8 cellular contexts compared by ENCODE assay signal in the genomic region with DNA sequence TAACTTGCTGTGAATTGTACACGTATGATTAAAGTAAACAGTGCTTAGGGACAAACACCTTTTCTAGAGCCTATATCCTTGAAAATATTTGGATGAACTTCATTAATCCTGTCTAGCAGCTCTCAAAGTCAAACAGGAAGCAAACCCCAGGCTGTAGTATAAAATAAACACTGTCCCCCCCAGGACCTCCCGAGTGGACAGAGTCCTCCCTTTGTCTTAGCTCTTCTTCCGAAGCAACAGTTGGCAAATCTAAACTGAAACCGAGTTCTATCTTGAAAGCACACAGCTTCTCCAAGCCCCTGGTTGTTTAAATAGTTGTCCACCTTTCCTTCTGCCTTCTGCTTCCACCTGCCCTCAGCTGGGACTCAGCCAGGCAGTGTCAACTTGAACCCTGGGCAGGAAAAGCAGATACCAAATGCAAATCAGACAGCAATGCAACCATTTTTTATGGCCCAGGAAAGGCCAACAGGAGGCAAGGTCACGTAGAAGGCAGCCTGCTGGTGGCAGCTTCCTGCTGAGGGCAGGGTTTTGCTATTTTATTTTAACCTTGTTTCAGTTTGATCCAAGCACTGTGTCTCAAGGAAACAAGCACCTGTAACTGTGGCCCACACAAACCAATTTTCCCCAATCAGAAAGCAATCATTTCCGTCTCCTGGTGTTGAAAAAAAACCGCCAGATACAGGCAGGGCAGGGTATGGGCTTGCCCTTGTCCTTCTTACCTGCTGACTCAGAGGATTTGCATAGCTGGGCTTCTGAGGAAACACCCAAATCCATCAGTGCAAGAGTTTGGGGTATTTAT.
DNase-seq lines count a peak whose midpoint lies in the region; ATAC-seq, FAIRE-seq and TF ChIP-seq lines count a peak whose summit lies in the region.

No MANE protein-coding gene starts in this region.

- H3F3A ChIP-seq in GM23338 (replicated peaks; ENCODE audit: low read depth): no peaks in the 10 kb centered on the region

- H3K27me3 Mint-ChIP-seq in GM23338 (ENCODE audit: insufficient read depth, low read depth, poor library complexity): peaks cover 5% of the 10 kb centered on the region

- H3K79me2 ChIP-seq in GM23338 (replicated peaks; ENCODE audit: insufficient read depth): no peaks in the 10 kb centered on the region
- H3K79me2 ChIP-seq in hepatocyte: no peaks in the 10 kb centered on the region

- H3K4me3 ChIP-seq in GM23338: no peak overlapping the region
- no peak overlapping the region for H3K4me3 ChIP-seq in hepatocyte

- no peak for FAIRE-seq in RCC 7860 (lab: Jason Lieb, UNC)

- H3K9me2 ChIP-seq in GM23338 (ENCODE audit: insufficient read depth) (no peaks in the 10 kb centered on the region), hepatocyte (replicated peaks; ENCODE audit: insufficient read depth) (no peaks in the 10 kb centered on the region)

- no peaks in the 10 kb centered on the region for H3K36me3 ChIP-seq in GM23338 (ENCODE audit: insufficient read depth)
- H3K36me3 ChIP-seq in hepatocyte (replicated peaks; ENCODE audit: insufficient read depth, low read depth): no peaks in the 10 kb centered on the region

- no peaks in the 10 kb centered on the region for H3K36me3 Mint-ChIP-seq in GM23338 (ENCODE audit: low read depth)

- no peak overlapping the region for H3K27ac ChIP-seq in GM23338 (ENCODE audit: low read depth)
- peak overlapping the region; percentile 81 for H3K27ac ChIP-seq in hepatocyte

- H3K4me1 ChIP-seq in GM23338 (ENCODE audit: insufficient read depth) (peaks cover 11% of the 10 kb centered on the region), hepatocyte (ENCODE audit: insufficient read depth) (peaks cover 12% of the 10 kb centered on the region)

- 39% methylated on average over 7 of the region's 7 CpGs for WGBS in hepatocyte (ENCODE audit: low lambda C conversion rate, missing lambda C conversion rate)

- no peaks in the 10 kb centered on the region for H4K20me1 ChIP-seq in GM23338 (replicated peaks; ENCODE audit: insufficient read depth)
- no peaks in the 10 kb centered on the region for H4K20me1 ChIP-seq in hepatocyte (ENCODE audit: insufficient read depth, poor library complexity, severe bottlenecking)

- H3K9me3 ChIP-seq in hepatocyte (ENCODE audit: low read depth): no peaks in the 10 kb centered on the region

- H2AFZ ChIP-seq in GM23338: peak overlapping the region; percentile 75
- no peak overlapping the region for H2AFZ ChIP-seq in hepatocyte

- no peak overlapping the region for H3K27ac Mint-ChIP-seq in GM23338

- H3K9me3 Mint-ChIP-seq in GM23338: no peaks in the 10 kb centered on the region; the same call in 2 of the 3 replicates

- no peak for DNase-seq in GM23338 (ENCODE audit: low spot score)
- peak; percentile 47 for DNase-seq in NCI-H2029 treated with DMSO at 0.1 percent for 48 hours (lab: John Stamatoyannopoulos, UW)
- DNase-seq in hepatocyte (ENCODE audit: low spot score): no peak
- DNase-seq in RCC 7860 (ENCODE audit: low spot score): no peak
- DNase-seq in CD1c-positive myeloid dendritic cell (ENCODE audit: extremely low spot score): no peak
- DNase-seq in AG20443 (ENCODE audit: low spot score): no peak
- DNase-seq in stimulated activated naive CD4-positive, alpha-beta T cell (lab: John Stamatoyannopoulos, UW): no peak

- no peaks in the 10 kb centered on the region for H3K27me3 ChIP-seq in GM23338 (ENCODE audit: insufficient read depth)
- no peaks in the 10 kb centered on the region for H3K27me3 ChIP-seq in hepatocyte

- H3K4me1 Mint-ChIP-seq in GM23338: peaks cover 41% of the 10 kb centered on the region

- peak overlapping the region; percentile 3; the same call in 1 of the 2 replicates for H3K4me2 ChIP-seq in GM23338
- H3K4me2 ChIP-seq in hepatocyte: peak overlapping the region; percentile 59

- no peak for TF ChIP-seq CTCF in GM23338 (conservative IDR thresholded peaks at IDR 0.05; ENCODE audit: low read depth in 2 of 2)
- no peak for TF ChIP-seq CTCF in hepatocyte (IDR thresholded peaks at IDR 0.05; ENCODE audit: poor library complexity)

- ATAC-seq in GM18861 (IDR thresholded peaks at IDR 0.05; ENCODE audit: unreplicated experiment) (peak; percentile 62), GM23338 (peak; percentile 31; the same call in 2 of the 3 replicates)

- no peak overlapping the region for H3K4me3 Mint-ChIP-seq in GM23338

TF ChIP-seq in GM23338, 12 proteins besides CTCF, POLR2A, EP300 and RAD21 (continues in another document):
- TF ChIP-seq JUNB (IDR thresholded peaks at IDR 0.05; ENCODE audit: unreplicated experiment) (no peak), CREB1 (CRISPR knock-in tag; IDR thresholded peaks at IDR 0.05; ENCODE audit: low read depth) (no peak), ZNF331 (CRISPR knock-in tag; IDR thresholded peaks at IDR 0.05; ENCODE audit: low read depth) (no peak), EZH2phosphoT487 (IDR thresholded peaks at IDR 0.05; ENCODE audit: unreplicated experiment) (no peak), POLR2AphosphoS5 (IDR thresholded peaks at IDR 0.05; ENCODE audit: low read depth) (no peak), EZH2 (IDR thresholded peaks at IDR 0.05; ENCODE audit: low read depth, unreplicated experiment) (no peak), STAT1 (IDR thresholded peaks at IDR 0.05; ENCODE audit: unreplicated experiment) (no peak), ETS1 (IDR thresholded peaks at IDR 0.05) (no peak), NANOG (IDR thresholded peaks at IDR 0.05; ENCODE audit: borderline replicate concordance) (no peak), ZNF114 (CRISPR knock-in tag; IDR thresholded peaks at IDR 0.05) (no peak)
- TF ChIP-seq, protein P1, sequence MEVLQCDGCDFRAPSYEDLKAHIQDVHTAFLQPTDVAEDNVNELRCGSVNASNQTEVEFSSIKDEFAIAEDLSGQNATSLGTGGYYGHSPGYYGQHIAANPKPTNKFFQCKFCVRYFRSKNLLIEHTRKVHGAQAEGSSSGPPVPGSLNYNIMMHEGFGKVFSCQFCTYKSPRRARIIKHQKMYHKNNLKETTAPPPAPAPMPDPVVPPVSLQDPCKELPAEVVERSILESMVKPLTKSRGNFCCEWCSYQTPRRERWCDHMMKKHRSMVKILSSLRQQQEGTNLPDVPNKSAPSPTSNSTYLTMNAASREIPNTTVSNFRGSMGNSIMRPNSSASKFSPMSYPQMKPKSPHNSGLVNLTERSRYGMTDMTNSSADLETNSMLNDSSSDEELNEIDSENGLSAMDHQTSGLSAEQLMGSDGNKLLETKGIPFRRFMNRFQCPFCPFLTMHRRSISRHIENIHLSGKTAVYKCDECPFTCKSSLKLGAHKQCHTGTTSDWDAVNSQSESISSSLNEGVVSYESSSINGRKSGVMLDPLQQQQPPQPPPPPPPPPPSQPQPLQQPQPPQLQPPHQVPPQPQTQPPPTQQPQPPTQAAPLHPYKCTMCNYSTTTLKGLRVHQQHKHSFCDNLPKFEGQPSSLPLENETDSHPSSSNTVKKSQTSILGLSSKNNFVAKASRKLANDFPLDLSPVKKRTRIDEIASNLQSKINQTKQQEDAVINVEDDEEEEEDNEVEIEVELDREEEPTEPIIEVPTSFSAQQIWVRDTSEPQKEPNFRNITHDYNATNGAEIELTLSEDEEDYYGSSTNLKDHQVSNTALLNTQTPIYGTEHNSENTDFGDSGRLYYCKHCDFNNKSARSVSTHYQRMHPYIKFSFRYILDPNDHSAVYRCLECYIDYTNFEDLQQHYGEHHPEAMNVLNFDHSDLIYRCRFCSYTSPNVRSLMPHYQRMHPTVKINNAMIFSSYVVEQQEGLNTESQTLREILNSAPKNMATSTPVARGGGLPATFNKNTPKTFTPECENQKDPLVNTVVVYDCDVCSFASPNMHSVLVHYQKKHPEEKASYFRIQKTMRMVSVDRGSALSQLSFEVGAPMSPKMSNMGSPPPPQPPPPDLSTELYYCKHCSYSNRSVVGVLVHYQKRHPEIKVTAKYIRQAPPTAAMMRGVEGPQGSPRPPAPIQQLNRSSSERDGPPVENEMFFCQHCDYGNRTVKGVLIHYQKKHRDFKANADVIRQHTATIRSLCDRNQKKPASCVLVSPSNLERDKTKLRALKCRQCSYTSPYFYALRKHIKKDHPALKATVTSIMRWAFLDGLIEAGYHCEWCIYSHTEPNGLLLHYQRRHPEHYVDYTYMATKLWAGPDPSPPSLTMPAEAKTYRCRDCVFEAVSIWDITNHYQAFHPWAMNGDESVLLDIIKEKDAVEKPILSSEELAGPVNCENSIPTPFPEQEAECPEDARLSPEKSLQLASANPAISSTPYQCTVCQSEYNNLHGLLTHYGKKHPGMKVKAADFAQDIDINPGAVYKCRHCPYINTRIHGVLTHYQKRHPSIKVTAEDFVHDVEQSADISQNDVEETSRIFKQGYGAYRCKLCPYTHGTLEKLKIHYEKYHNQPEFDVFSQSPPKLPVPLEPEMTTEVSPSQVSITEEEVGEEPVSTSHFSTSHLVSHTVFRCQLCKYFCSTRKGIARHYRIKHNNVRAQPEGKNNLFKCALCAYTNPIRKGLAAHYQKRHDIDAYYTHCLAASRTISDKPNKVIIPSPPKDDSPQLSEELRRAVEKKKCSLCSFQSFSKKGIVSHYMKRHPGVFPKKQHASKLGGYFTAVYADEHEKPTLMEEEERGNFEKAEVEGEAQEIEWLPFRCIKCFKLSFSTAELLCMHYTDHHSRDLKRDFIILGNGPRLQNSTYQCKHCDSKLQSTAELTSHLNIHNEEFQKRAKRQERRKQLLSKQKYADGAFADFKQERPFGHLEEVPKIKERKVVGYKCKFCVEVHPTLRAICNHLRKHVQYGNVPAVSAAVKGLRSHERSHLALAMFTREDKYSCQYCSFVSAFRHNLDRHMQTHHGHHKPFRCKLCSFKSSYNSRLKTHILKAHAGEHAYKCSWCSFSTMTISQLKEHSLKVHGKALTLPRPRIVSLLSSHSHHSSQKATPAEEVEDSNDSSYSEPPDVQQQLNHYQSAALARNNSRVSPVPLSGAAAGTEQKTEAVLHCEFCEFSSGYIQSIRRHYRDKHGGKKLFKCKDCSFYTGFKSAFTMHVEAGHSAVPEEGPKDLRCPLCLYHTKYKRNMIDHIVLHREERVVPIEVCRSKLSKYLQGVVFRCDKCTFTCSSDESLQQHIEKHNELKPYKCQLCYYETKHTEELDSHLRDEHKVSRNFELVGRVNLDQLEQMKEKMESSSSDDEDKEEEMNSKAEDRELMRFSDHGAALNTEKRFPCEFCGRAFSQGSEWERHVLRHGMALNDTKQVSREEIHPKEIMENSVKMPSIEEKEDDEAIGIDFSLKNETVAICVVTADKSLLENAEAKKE (CRISPR knock-in tag; IDR thresholded peaks at IDR 0.05): no peak
